29 cellular contexts compared by ENCODE assay signal in the genomic region with DNA sequence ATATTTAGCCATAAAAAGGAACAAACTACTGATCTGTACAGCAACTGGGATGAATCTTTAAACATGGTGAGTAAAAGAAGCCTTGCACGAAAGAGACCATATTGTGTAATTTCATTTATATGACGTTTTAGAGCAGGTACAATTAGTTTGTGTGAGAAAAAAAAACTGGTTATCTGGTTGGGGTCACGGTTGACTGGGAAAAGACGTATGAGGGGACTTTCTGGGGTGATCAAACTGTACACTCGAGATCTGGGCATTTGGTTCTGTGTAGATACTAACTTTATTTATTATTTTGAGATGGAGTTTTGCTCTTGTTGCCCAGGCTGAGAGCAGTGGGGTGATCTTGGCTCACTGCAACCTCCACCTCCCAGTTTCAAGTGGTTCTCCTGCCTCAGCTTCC. TPM values are rescaled to one million over a fixed set of nuclear protein-coding genes. Genes with fewer than 3 reads are reported as not detected.
"Had no signal": no experiment of that assay in that cellular context is flagged by ENCODE, and none has a peak within 500 bp of the region (broad histone marks: within the 10 kb centered on the region; RNA-seq: fewer than 3 reads in every experiment).

No MANE protein-coding gene starts in this region.

- H3K27ac Mint-ChIP-seq: activated CD4-positive, alpha-beta memory T cell treated with anti-CD3 and anti-CD28 coated beads, Interleukin-2, amount 10 ng/mL, durations not matched to agents 7 days and 5 days; activated naive CD8-positive, alpha-beta T cell treated with anti-CD3 and anti-CD28 coated beads, Interleukin-2, amount 50 U/mL, for 24 hours; brain; T-cell had no signal

- ATAC-seq: activated naive CD4-positive, alpha-beta T cell treated with anti-CD3 and anti-CD28 coated beads, Interleukin-2, amount 50 U/mL, for 72 hours; activated naive CD8-positive, alpha-beta T cell treated with anti-CD3 and anti-CD28 coated beads, Interleukin-2, amount 50 U/mL, for 24 hours; PC-3; T-cell had no signal

- H3K9me3 ChIP-seq: ascending aorta, MG63 had no signal

- H3K27me3 ChIP-seq: ascending aorta, MG63 had no signal

- H3K27me3 Mint-ChIP-seq: activated B cell treated with CpG ODN at 0.5 μM for 24 hours; activated CD4-positive, alpha-beta memory T cell treated with anti-CD3 and anti-CD28 coated beads, Interleukin-2, amount 10 ng/mL, durations not matched to agents 7 days and 5 days; activated naive CD8-positive, alpha-beta T cell treated with anti-CD3 and anti-CD28 coated beads, Interleukin-2, amount 50 U/mL, for 24 hours; T-cell had no signal

- H3K4me3 ChIP-seq: ascending aorta, MG63 had no signal

- H3K27ac ChIP-seq: ascending aorta had no signal

- H3K4me3 Mint-ChIP-seq: activated B cell treated with CpG ODN at 0.5 μM for 24 hours; activated CD4-positive, alpha-beta memory T cell treated with anti-CD3 and anti-CD28 coated beads, Interleukin-2, amount 10 ng/mL, durations not matched to agents 7 days and 5 days; activated naive CD8-positive, alpha-beta T cell treated with anti-CD3 and anti-CD28 coated beads, Interleukin-2, amount 50 U/mL, for 24 hours; T-cell had no signal

- H3K9me3 Mint-ChIP-seq: activated B cell treated with CpG ODN at 0.5 μM for 24 hours; activated CD4-positive, alpha-beta memory T cell treated with anti-CD3 and anti-CD28 coated beads, Interleukin-2, amount 10 ng/mL, durations not matched to agents 7 days and 5 days; activated naive CD4-positive, alpha-beta T cell treated with anti-CD3 and anti-CD28 coated beads, Interleukin-2, amount 50 U/mL, for 72 hours; activated naive CD8-positive, alpha-beta T cell treated with anti-CD3 and anti-CD28 coated beads, Interleukin-2, amount 50 U/mL, for 24 hours; brain; T-cell had no signal

- FAIRE-seq: colon, RCC 7860, TTC549 had no signal

- DNase-seq: activated B cell treated with CpG ODN at 0.5 μM for 24 hours; activated CD4-positive, alpha-beta memory T cell treated with anti-CD3 and anti-CD28 coated beads, Interleukin-2, amount 10 ng/mL, durations not matched to agents 7 days and 5 days; activated CD4-positive, alpha-beta T cell treated with anti-CD3 and anti-CD28 coated beads for 1 hour; activated CD4-positive, alpha-beta T cell treated with anti-CD3 and anti-CD28 coated beads, Interleukin-2, amount 50 U/mL, for 1 hour; activated naive CD8-positive, alpha-beta T cell treated with anti-CD3 and anti-CD28 coated beads, Interleukin-2, amount 50 U/mL, for 24 hours; activated T-cell treated with anti-CD3 and anti-CD28 coated beads for 4 hours; amniotic stem cell; cerebellar nuclear complex; MG63; MV-4-11; NCI-H1092 treated with DMSO at 0.1 percent for 48 hours; NCI-H1417 treated with DMSO at 0.1 percent for 48 hours; NCI-H1694 treated with DMSO at 0.1 percent for 48 hours; NCI-H2029 treated with DMSO at 0.1 percent for 48 hours; NCI-H345; NCI-H510A; NCI-H526 treated with DMSO at 0.1 percent for 48 hours; PC-3; SIG-M5; T-cell; T-helper 2 cell; T1000 had no signal

RNA-seq across cellular contexts. Expression of a gene that starts 44.1 kb away (rescaled TPM):
- total RNA-seq: activated B cell treated with CpG ODN at 0.5 μM for 24 hours; activated CD8-positive, alpha-beta memory T cell treated with anti-CD3 and anti-CD28 coated beads for 36 hours; activated naive CD4-positive, alpha-beta T cell treated with anti-CD3 and anti-CD28 coated beads, Interleukin-2, amount 50 U/mL, for 72 hours; ascending aorta; PC-3; T-cell had no signal
